ENCODE assay signal across 8 cellular contexts in the genomic region with DNA sequence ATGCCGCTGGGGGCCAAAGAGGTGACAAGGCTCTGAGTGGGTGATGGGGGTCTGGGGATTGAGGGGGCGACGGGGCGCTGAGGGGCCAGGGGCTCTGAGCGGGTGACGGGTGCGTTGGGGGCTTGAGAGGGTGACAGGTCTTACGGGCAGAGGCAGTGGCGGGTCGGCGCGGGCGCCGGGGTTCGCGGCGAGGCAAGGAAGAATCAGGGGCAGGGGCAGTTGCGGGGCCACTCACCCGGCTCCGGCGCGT. TPM values are rescaled to one million over a fixed set of nuclear protein-coding genes. Genes with fewer than 3 reads are reported as not detected.
DNase-seq lines count a peak whose midpoint lies in the region; ATAC-seq and TF ChIP-seq lines count a peak whose summit lies in the region.

No MANE protein-coding gene starts in this region.

- ATAC-seq in natural killer cell treated with Interleukin-12 subunit alpha and Interleukin-12 subunit beta and Interleukin-15 and Interleukin-18, amount 100 ng/mL, for 72 hours, result no peak
- ATAC-seq in HG02938 (IDR thresholded peaks at IDR 0.05; ENCODE audit: unreplicated experiment) (no peak), GM19351 (IDR thresholded peaks at IDR 0.05; ENCODE audit: unreplicated experiment) (no peak)

- H3K9me3 ChIP-seq in BLaER1 (peaks cover 34% of the 10 kb centered on the region), KOPT-K1 (ENCODE audit: insufficient read depth, low read length, poor library complexity, severe bottlenecking) (peaks cover 8% of the 10 kb centered on the region)

- H3K4me3 ChIP-seq in BLaER1, result peak overlapping the region; percentile 82
- H3K4me3 ChIP-seq in coronary artery, result peak overlapping the region; percentile 95

- no peak for DNase-seq in coronary artery (ENCODE audit: low spot score)
- DNase-seq in natural killer cell treated with Interleukin-12 subunit alpha and Interleukin-12 subunit beta and Interleukin-15 and Interleukin-18, amount 100 ng/mL, for 72 hours (ENCODE audit: low spot score), result no peak
- DNase-seq in SW 1271 (lab: John Stamatoyannopoulos, UW), result no peak
- no peak for DNase-seq in NCI-H1048 (lab: John Stamatoyannopoulos, UW)

- peaks cover 7% of the 10 kb centered on the region for H3K9me3 Mint-ChIP-seq in natural killer cell treated with Interleukin-12 subunit alpha and Interleukin-12 subunit beta and Interleukin-15 and Interleukin-18, amount 100 ng/mL, for 72 hours

- peaks cover 72% of the 10 kb centered on the region for H3K36me3 Mint-ChIP-seq in natural killer cell treated with Interleukin-12 subunit alpha and Interleukin-12 subunit beta and Interleukin-15 and Interleukin-18, amount 100 ng/mL, for 72 hours

- H3K27ac ChIP-seq in BLaER1 (peak overlapping the region; percentile 97), KOPT-K1 (ENCODE audit: low read depth, low read length, poor library complexity, severe bottlenecking) (peak overlapping the region; percentile 94), coronary artery (peak overlapping the region; percentile 96 to 99)

- H3K4me1 ChIP-seq in BLaER1, result peaks cover 52% of the 10 kb centered on the region

- H3K27me3 Mint-ChIP-seq in natural killer cell treated with Interleukin-12 subunit alpha and Interleukin-12 subunit beta and Interleukin-15 and Interleukin-18, amount 100 ng/mL, for 72 hours, result no peaks in the 10 kb centered on the region

- H3K27me3 ChIP-seq in BLaER1, result no peaks in the 10 kb centered on the region

- TF ChIP-seq CTCF in coronary artery (IDR thresholded peaks at IDR 0.05), result no peak

- H3K4me3 Mint-ChIP-seq in natural killer cell treated with Interleukin-12 subunit alpha and Interleukin-12 subunit beta and Interleukin-15 and Interleukin-18, amount 100 ng/mL, for 72 hours, result peak overlapping the region; percentile 99

- H3K4me1 Mint-ChIP-seq in natural killer cell treated with Interleukin-12 subunit alpha and Interleukin-12 subunit beta and Interleukin-15 and Interleukin-18, amount 100 ng/mL, for 72 hours (ENCODE audit: low read depth in 2 of 2), result peaks cover 60 to 73% of the 10 kb centered on the region in 2 donors

- H3K4me2 ChIP-seq in BLaER1, result peak overlapping the region; percentile 98

- peak overlapping the region; percentile 99 for H3K9ac ChIP-seq in BLaER1

- H3K36me3 ChIP-seq in BLaER1 (peaks cover 66% of the 10 kb centered on the region), KOPT-K1 (ENCODE audit: insufficient read depth, low read length) (peaks cover 63% of the 10 kb centered on the region)

- H3K27ac Mint-ChIP-seq in natural killer cell treated with Interleukin-12 subunit alpha and Interleukin-12 subunit beta and Interleukin-15 and Interleukin-18, amount 100 ng/mL, for 72 hours, result peak overlapping the region; percentile 99 to 100

- peaks cover 70% of the 10 kb centered on the region for H4K20me1 ChIP-seq in BLaER1

RNA-seq across cellular contexts. Expression of a gene that starts 0.1 kb away (rescaled TPM):
- total RNA-seq in natural killer cell treated with Interleukin-12 subunit alpha and Interleukin-12 subunit beta and Interleukin-15 and Interleukin-18, amount 100 ng/mL, for 72 hours, result 10 to 100 TPM; 52.9 to 62.9 TPM

RNA-seq across cellular contexts. Expression of a gene that starts 58.5 kb away (rescaled TPM):
- total RNA-seq in natural killer cell treated with Interleukin-12 subunit alpha and Interleukin-12 subunit beta and Interleukin-15 and Interleukin-18, amount 100 ng/mL, for 72 hours, result 10 to 100 TPM; 41.4 to 60.2 TPM
